Comparison of ENCODE assay signal across 8 cellular contexts in the genomic region with DNA sequence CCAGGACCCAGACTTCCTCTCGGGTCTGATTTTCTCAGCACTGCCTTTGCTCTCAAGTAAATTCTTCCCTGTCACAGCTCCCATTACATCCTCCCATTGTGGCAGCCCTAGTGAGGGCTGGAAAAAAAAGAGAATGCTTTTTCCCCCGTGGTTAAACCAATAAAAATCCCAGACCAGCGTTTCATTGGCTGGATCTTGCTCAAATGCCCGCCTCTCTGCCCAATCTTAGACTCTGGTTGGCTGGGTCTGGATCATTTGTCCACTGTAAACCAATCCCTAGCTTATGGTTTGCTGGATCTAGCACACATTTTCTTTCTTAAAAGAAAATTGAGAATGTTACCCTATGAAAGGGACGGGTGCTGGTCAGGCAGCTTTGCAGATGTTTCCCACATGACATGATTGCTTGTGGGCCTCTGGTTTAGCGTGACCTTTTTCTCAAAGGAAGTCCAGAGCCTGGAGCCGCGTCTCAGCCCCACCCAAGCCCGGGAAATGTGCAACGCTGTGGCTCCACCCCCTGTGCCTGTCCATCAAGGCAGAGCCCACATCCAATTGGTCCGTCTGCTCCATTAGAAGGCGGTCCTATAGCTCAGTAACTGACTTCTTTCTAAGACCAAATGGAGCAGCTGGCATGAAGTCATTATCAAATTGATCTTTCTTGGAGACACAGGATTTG. TPM values are rescaled to one million over a fixed set of nuclear protein-coding genes. Genes with fewer than 3 reads are reported as not detected.
DNase-seq lines count a peak whose midpoint lies in the region; ATAC-seq and TF ChIP-seq lines count a peak whose summit lies in the region.

No MANE protein-coding gene starts in this region.

- peaks cover 0 to 2% (median 0%) of the 10 kb centered on the region in 8 donors for H3K9me3 Mint-ChIP-seq in CD4-positive, alpha-beta memory T cell

- no peaks in the 10 kb centered on the region for H3K36me3 ChIP-seq in heart left ventricle
- H3K36me3 ChIP-seq in spleen, result no peaks in the 10 kb centered on the region
- no peaks in the 10 kb centered on the region for H3K36me3 ChIP-seq in CD4-positive, alpha-beta memory T cell (ENCODE audit: insufficient read depth, low read length)

- DNase-seq in activated effector memory CD4-positive, alpha-beta T cell treated with anti-CD3 and anti-CD28 coated beads, Interleukin-2, amount 50 U/mL, for 16 hours, result peak; percentile 70
- no peak for DNase-seq in activated effector memory CD4-positive, alpha-beta T cell treated with Interleukin-2 at 50 U/mL for 16 hours
- peak; percentile 63 for DNase-seq in NCI-H226
- peak; percentile 46 to 53 for DNase-seq in activated CD4-positive, alpha-beta T cell treated with anti-CD3 and anti-CD28 coated beads, Interleukin-2, amount 50 U/mL, for 48 hours
- DNase-seq in heart left ventricle, result peak; percentile 55 to 81 (median 76)
- DNase-seq in spleen, result peak; percentile 91
- DNase-seq in CD4-positive, alpha-beta memory T cell, result no peak

- TF ChIP-seq CTCF in heart left ventricle (IDR thresholded peaks at IDR 0.05) (no peak), spleen (IDR thresholded peaks at IDR 0.05 in 8 of 11, conservative IDR thresholded peaks at IDR 0.05 in 3 of 11) (no peak)

- H3K27ac ChIP-seq in heart left ventricle (peak overlapping the region in 1 of 12 donors; percentile 70), spleen (peak overlapping the region in 6 of 8 donors; percentile 22 to 98 (median 81))
- no peak overlapping the region for H3K27ac ChIP-seq in CD4-positive, alpha-beta memory T cell (ENCODE audit: low read depth, low read length)

- peaks cover 13 to 51% (median 28%) of the 10 kb centered on the region in 4 donors for H3K4me1 Mint-ChIP-seq in CD4-positive, alpha-beta memory T cell

- no peak for TF ChIP-seq POLR2A in heart left ventricle (IDR thresholded peaks at IDR 0.05)
- TF ChIP-seq POLR2A in spleen (IDR thresholded peaks at IDR 0.05), result no peak

- no peak overlapping the region for H3K4me3 Mint-ChIP-seq in CD4-positive, alpha-beta memory T cell

- H3K27me3 Mint-ChIP-seq in CD4-positive, alpha-beta memory T cell, result peaks cover 27 to 45% of the 10 kb centered on the region in 2 donors

- CTCF ChIA-PET in CD4-positive, alpha-beta memory T cell (lab: Charles Lee; ENCODE audit: partially characterized antibody), result no interaction called here

- H3K27me3 ChIP-seq in heart left ventricle, result peaks cover 0 to 46% (median 14%) of the 10 kb centered on the region in 9 donors
- peaks cover 0 to 77% (median 26%) of the 10 kb centered on the region in 7 donors for H3K27me3 ChIP-seq in spleen (replicated peaks in 1 of 7)
- peaks cover 11% of the 10 kb centered on the region for H3K27me3 ChIP-seq in CD4-positive, alpha-beta memory T cell (ENCODE audit: insufficient read depth, low read length)

- intact Hi-C loops in heart left ventricle (cut with DNase I), result loop anchor here in 2 of 10 donors (10.0 kb wide), 1 partner anchor 319 kb away; no protein-coding TSS in a partner anchor
- intact Hi-C loops in spleen (cut with DNase I; ENCODE audit: low total_unique reads), result no loop called here
- intact Hi-C loops in CD4-positive, alpha-beta memory T cell (cut with micrococcal nuclease), result no loop called here

- no peaks in the 10 kb centered on the region for H3K36me3 Mint-ChIP-seq in CD4-positive, alpha-beta memory T cell

- ATAC-seq in heart left ventricle, result peak in 3 of 4 donors; percentile 87 to 89 (median 87)
- ATAC-seq in HG02642 (IDR thresholded peaks at IDR 0.05; ENCODE audit: poor library complexity, unreplicated experiment), result no peak

- H3K9me3 ChIP-seq in heart left ventricle (peaks cover 0 to 7% (median 0%) of the 10 kb centered on the region in 12 donors), spleen (peaks cover 0 to 5% (median 0%) of the 10 kb centered on the region in 8 donors)
- H3K9me3 ChIP-seq in CD4-positive, alpha-beta memory T cell (ENCODE audit: control insufficient read depth in 1 of 2, low read length in 2 of 2), result no peaks in the 10 kb centered on the region

- H3K27ac Mint-ChIP-seq in CD4-positive, alpha-beta memory T cell, result peak overlapping the region in 1 of 7 donors; percentile 15

- peaks cover 0 to 19% (median 0%) of the 10 kb centered on the region in 12 donors for H3K4me1 ChIP-seq in heart left ventricle
- H3K4me1 ChIP-seq in spleen, result peaks cover 0 to 66% (median 22%) of the 10 kb centered on the region in 6 donors
- H3K4me1 ChIP-seq in CD4-positive, alpha-beta memory T cell (ENCODE audit: insufficient read depth, low read length), result peaks cover 29% of the 10 kb centered on the region

- WGBS in heart left ventricle, 4 donors, result 35 to 44% (median 37%) methylated on average over 11 to 12 of the region's 12 CpGs
- 37 to 47% (median 38%) methylated on average over 12 of the region's 12 CpGs for WGBS in spleen, 5 donors

- H3K4me3 ChIP-seq in heart left ventricle, result no peak overlapping the region
- peak overlapping the region in 1 of 8 donors; percentile 22 for H3K4me3 ChIP-seq in spleen
- no peak overlapping the region for H3K4me3 ChIP-seq in CD4-positive, alpha-beta memory T cell (ENCODE audit: low read length in 2 of 2)

- POLR2A ChIA-PET in CD4-positive, alpha-beta memory T cell (lab: Charles Lee; ENCODE audit: partially characterized antibody), result interaction anchor here (1.2 kb wide), 1 partner anchor 141 kb away, joined by 3 read pairs; no protein-coding TSS in a partner anchor

RNA-seq across cellular contexts. Expression of gene MCEMP1, which starts 2.8 kb away (rescaled TPM):
- total RNA-seq in heart left ventricle (1 to 10 TPM in 1 of 9 donors, under 1 TPM in 5, not detected in 3; 0.16 to 1.4 (median 0.54) TPM), spleen (10 to 100 TPM; 12.9 to 95.6 (median 28.7) TPM)
- polyA plus RNA-seq in heart left ventricle (1 to 10 TPM in 1 of 2 donors, under 1 TPM in 1; 0.34 to 1.1 TPM), spleen (10 to 100 TPM in 2 of 3 donors, 1 to 10 TPM in 1; 3.9 to 23.7 (median 11.7) TPM)
- not detected for total RNA-seq in CD4-positive, alpha-beta memory T cell
- not detected for polyA plus RNA-seq in CD4-positive, alpha-beta memory T cell

RNA-seq across cellular contexts. Expression of gene RETN, which starts 5.3 kb away (rescaled TPM):
- total RNA-seq in heart left ventricle (1 to 10 TPM in 1 of 9 donors, not detected in 8; 2.6 TPM), spleen (10 to 100 TPM in 4 of 7 donors, 1 to 10 TPM in 3; 5.4 to 44.0 (median 12.4) TPM)
- polyA plus RNA-seq in heart left ventricle (1 to 10 TPM; 4.8 to 9.2 TPM), spleen (10 to 100 TPM; 26.0 to 60.6 (median 51.1) TPM)
- total RNA-seq in CD4-positive, alpha-beta memory T cell, result not detected
- polyA plus RNA-seq in CD4-positive, alpha-beta memory T cell, result under 1 TPM; 0.48 to 0.94 TPM

RNA-seq across cellular contexts. Expression of gene TRAPPC5, which starts 6.5 kb away (rescaled TPM):
- total RNA-seq in heart left ventricle (100 to 1,000 TPM in 4 of 9 donors, 10 to 100 TPM in 5; 65.9 to 124 (median 96.9) TPM), spleen (10 to 100 TPM; 47.2 to 88.5 (median 77.4) TPM)
- polyA plus RNA-seq in heart left ventricle (100 to 1,000 TPM in 1 of 2 donors, 10 to 100 TPM in 1; 60.1 to 170 TPM), spleen (100 to 1,000 TPM in 2 of 3 donors, 10 to 100 TPM in 1; 94.3 to 159 (median 128) TPM)
- 10 to 100 TPM; 60.7 to 62.1 TPM for total RNA-seq in CD4-positive, alpha-beta memory T cell
- 100 to 1,000 TPM; 144 to 153 TPM for polyA plus RNA-seq in CD4-positive, alpha-beta memory T cell

RNA-seq across cellular contexts. Expression of gene FCER2, which starts 27.8 kb away (rescaled TPM):
- total RNA-seq in heart left ventricle, result 1 to 10 TPM in 1 of 9 donors, under 1 TPM in 2, not detected in 6; 0.23 to 1.5 (median 0.54) TPM
- polyA plus RNA-seq in heart left ventricle, result under 1 TPM; 0.06 to 0.15 TPM
- total RNA-seq in spleen, result 100 to 1,000 TPM in 1 of 7 donors, 10 to 100 TPM in 6; 26.4 to 121 (median 47.0) TPM
- polyA plus RNA-seq in spleen, result 100 to 1,000 TPM in 2 of 3 donors, 10 to 100 TPM in 1; 48.0 to 108 (median 105) TPM
- total RNA-seq in CD4-positive, alpha-beta memory T cell, result not detected
- polyA plus RNA-seq in CD4-positive, alpha-beta memory T cell, result under 1 TPM in 1 of 2 donors, not detected in 1; 0.93 TPM

RNA-seq across cellular contexts. Expression of gene STXBP2, which starts 37.2 kb away (rescaled TPM):
- total RNA-seq in heart left ventricle (10 to 100 TPM in 2 of 9 donors, 1 to 10 TPM in 7; 1.2 to 46.7 (median 4.7) TPM), spleen (100 to 1,000 TPM; 144 to 455 (median 185) TPM)
- polyA plus RNA-seq in heart left ventricle (1 to 10 TPM; 4.2 to 6.7 TPM), spleen (100 to 1,000 TPM in 1 of 3 donors, 10 to 100 TPM in 2; 58.8 to 198 (median 94.4) TPM)
- total RNA-seq in CD4-positive, alpha-beta memory T cell, result 100 to 1,000 TPM; 219 to 220 TPM
- 10 to 100 TPM; 73.1 to 88.8 TPM for polyA plus RNA-seq in CD4-positive, alpha-beta memory T cell

Comparison
In these comparisons a context has a peak if more than half of its experiments do, and no peak if none do; other contexts are left out.
1. DNase-seq: peak in activated effector memory CD4-positive, alpha-beta T cell treated with anti-CD3 and anti-CD28 coated beads, Interleukin-2, amount 50 U/mL, for 16 hours (single experiment), NCI-H226 (single experiment), activated CD4-positive, alpha-beta T cell treated with anti-CD3 and anti-CD28 coated beads, Interleukin-2, amount 50 U/mL, for 48 hours (2 of 2), heart left ventricle (5 of 5) and spleen (single experiment); none in activated effector memory CD4-positive, alpha-beta T cell treated with Interleukin-2 at 50 U/mL for 16 hours (single experiment) and CD4-positive, alpha-beta memory T cell (0 of 5).
2. RNA of gene MCEMP1, which starts 2.8 kb away (total RNA-seq): 12.9 to 95.6 TPM in spleen; 0.16 to 1.4 TPM in heart left ventricle and not detected in CD4-positive, alpha-beta memory T cell; every median in the first group is over 4 times any median in the second.